9 cellular contexts compared by ENCODE assay signal in genomic region chr12:56081393-56082347, GRCh38. TPM values are rescaled to one million over a fixed set of nuclear protein-coding genes. Genes with fewer than 3 reads are reported as not detected.
DNase-seq lines count a peak whose midpoint lies in the region; ATAC-seq, FAIRE-seq and TF ChIP-seq lines count a peak whose summit lies in the region.
"Had no signal": no experiment of that assay in that cellular context is flagged by ENCODE, and none has a peak within 500 bp of the region (broad histone marks: within the 10 kb centered on the region; RNA-seq: fewer than 3 reads in every experiment).

No MANE protein-coding gene starts in this region.

- H3K27ac ChIP-seq in angular gyrus (ENCODE audit: low read depth, low read length): peak overlapping the region; percentile 92
- peak overlapping the region; percentile 82 to 93 for H3K27ac ChIP-seq in kidney (ENCODE audit: low read depth in 2 of 2, low read length in 2 of 2)

- FAIRE-seq in kidney (lab: Jason Lieb, UNC): no peak
- FAIRE-seq: TTC549 had no signal

- H3K9ac ChIP-seq in kidney (ENCODE audit: low read length in 2 of 2): peak overlapping the region; percentile 74 to 84

- H3K36me3 ChIP-seq in kidney (ENCODE audit: control insufficient read depth in 1 of 2, insufficient read depth in 2 of 2, low read length in 2 of 2): peaks cover 10 to 15% of the 10 kb centered on the region in 2 donors

- H3K4me3 ChIP-seq in kidney (ENCODE audit: low read length in 2 of 2): peak overlapping the region; percentile 71 to 79

- H3K4me1 ChIP-seq in kidney (ENCODE audit: control insufficient read depth in 1 of 2, insufficient read depth in 1 of 2, low read depth in 1 of 2, low read length in 2 of 2): peaks cover 13 to 15% of the 10 kb centered on the region in 2 donors

- TF ChIP-seq CTCF in kidney (IDR thresholded peaks at IDR 0.05; ENCODE audit: borderline replicate concordance, extremely low read depth, insufficient read depth): no peak

- DNase-seq in DMS53 (lab: John Stamatoyannopoulos, UW) (peak; percentile 86), kidney (no peak), putamen (ENCODE audit: low spot score) (peak; percentile 89), NCI-H526 treated with DMSO at 0.1 percent for 48 hours (lab: John Stamatoyannopoulos, UW) (no peak), dedifferentiated amniotic fluid mesenchymal stem cell (ENCODE audit: extremely low spot score) (no peak)
- DNase-seq in stimulated activated CD4-positive, alpha-beta T cell treated with anti-CD3 and anti-CD28 coated beads, Interleukin-4, amount 100 ng/mL, for 24 hours: no peak

- intact Hi-C loops in kidney (cut with DNase I): no loop called here

- H3K9me3 ChIP-seq in kidney (ENCODE audit: control insufficient read depth in 1 of 2, low read length in 2 of 2): no peaks in the 10 kb centered on the region

- no peak for ATAC-seq in HG02678 (IDR thresholded peaks at IDR 0.05; ENCODE audit: unreplicated experiment)

RNA-seq across cellular contexts. Expression of gene ERBB3, which starts 1.7 kb away (rescaled TPM):
- total RNA-seq in kidney: 58.1 TPM
- polyA plus RNA-seq in kidney (ENCODE audit: insufficient read depth, low read depth, low replicate concordance): 31.5 TPM

RNA-seq across cellular contexts. Expression of gene PA2G4, which starts 22.7 kb away (rescaled TPM):
- 76.8 TPM for total RNA-seq in kidney
- polyA plus RNA-seq in kidney (ENCODE audit: insufficient read depth, low read depth, low replicate concordance): 72.4 TPM

RNA-seq across cellular contexts. Expression of gene RPL41, which starts 34.8 kb away (rescaled TPM):
- 2,987 TPM for total RNA-seq in kidney
- 5,602 TPM for polyA plus RNA-seq in kidney (ENCODE audit: insufficient read depth, low read depth, low replicate concordance)

RNA-seq across cellular contexts. Expression of gene ZC3H10, which starts 36.4 kb away (rescaled TPM):
- total RNA-seq in kidney: 8.6 TPM
- 2.4 TPM for polyA plus RNA-seq in kidney (ENCODE audit: insufficient read depth, low read depth, low replicate concordance)

RNA-seq across cellular contexts. Expression of gene RPS26, which starts 40.0 kb away (rescaled TPM):
- total RNA-seq in kidney: 46.7 TPM
- 637 TPM for polyA plus RNA-seq in kidney (ENCODE audit: insufficient read depth, low read depth, low replicate concordance)

Comparison
In these comparisons a context has a peak if more than half of its experiments do, and no peak if none do; other contexts are left out.
1. DNase-seq: peak in DMS53 (single experiment) and putamen (single experiment); none in kidney (single experiment), NCI-H526 treated with DMSO at 0.1 percent for 48 hours (single experiment), stimulated activated CD4-positive, alpha-beta T cell treated with anti-CD3 and anti-CD28 coated beads, Interleukin-4, amount 100 ng/mL, for 24 hours (single experiment) and dedifferentiated amniotic fluid mesenchymal stem cell (single experiment).